Comparison of ENCODE assay signal across 3 cellular contexts in genomic region chr7:7972927-7973594, GRCh38.
TF ChIP-seq lines count a peak whose summit lies in the region.

No MANE protein-coding gene starts in this region.

TF ChIP-seq in SK-N-SH, 30 proteins besides CTCF, POLR2A, EP300 and RAD21 (continued from another document and continues in another):
- TF ChIP-seq REST (IDR thresholded peaks at IDR 0.05; ENCODE audit: low read depth, low read length) (no peak), TAF1 (IDR thresholded peaks at IDR 0.05; ENCODE audit: borderline replicate concordance, low read depth, low read length) (no peak), MXI1 (IDR thresholded peaks at IDR 0.05; ENCODE audit: low read depth, low read length) (no peak), ZBTB33 (IDR thresholded peaks at IDR 0.05; ENCODE audit: borderline replicate concordance, low read depth) (no peak), TCF12 (IDR thresholded peaks at IDR 0.05) (no peak), EZH2phosphoT487 (IDR thresholded peaks at IDR 0.05; ENCODE audit: borderline replicate concordance, low read depth) (no peak), PBX3 (IDR thresholded peaks at IDR 0.05) (no peak), IRF3 (IDR thresholded peaks at IDR 0.05; ENCODE audit: low read depth, low read length) (no peak), TEAD4 (IDR thresholded peaks at IDR 0.05; ENCODE audit: borderline replicate concordance, insufficient read depth) (no peak)

TF ChIP-seq in SK-N-SH treated with all-trans-retinoic acid at 6 μM for 48 hours, 23 proteins besides CTCF, POLR2A, EP300 and RAD21 (continued from another document):
- TF ChIP-seq CSRNP3 (CRISPR knock-in tag; IDR thresholded peaks at IDR 0.05): no peak

TF ChIP-seq in GM12878, 131 proteins besides CTCF, POLR2A, EP300 and RAD21 (continued from another document):
- peak; percentile 92 for TF ChIP-seq PKNOX1 (IDR thresholded peaks at IDR 0.05)
- no peak for TF ChIP-seq SRF (IDR thresholded peaks at IDR 0.05; ENCODE audit: low read depth in 2 of 2, low read length in 2 of 2)
- TF ChIP-seq E2F4 (IDR thresholded peaks at IDR 0.05; ENCODE audit: low read depth, low read length): no peak
- TF ChIP-seq EGR1 (IDR thresholded peaks at IDR 0.05; ENCODE audit: borderline replicate concordance in 1 of 2, low read depth in 2 of 2, low read length in 2 of 2): no peak
- no peak for TF ChIP-seq SMAD1 (IDR thresholded peaks at IDR 0.05; ENCODE audit: low read depth, partially characterized antibody)
- TF ChIP-seq BCL11A (IDR thresholded peaks at IDR 0.05; ENCODE audit: low read depth, low read length): no peak
- TF ChIP-seq POU2F2 (IDR thresholded peaks at IDR 0.05; ENCODE audit: borderline replicate concordance, low read depth, low read length): peak; percentile 58; the same call in 1 of the 3 replicates
- no peak for TF ChIP-seq RUNX3 (IDR thresholded peaks at IDR 0.05; ENCODE audit: low read length)
- peak; percentile 35 for TF ChIP-seq JUNB (IDR thresholded peaks at IDR 0.05)
- no peak for TF ChIP-seq CHD4 (IDR thresholded peaks at IDR 0.05)
- TF ChIP-seq ZBTB40 (IDR thresholded peaks at IDR 0.05; ENCODE audit: borderline replicate concordance): peak; percentile 60; the same call in 1 of the 2 replicates
- no peak for TF ChIP-seq SIN3A (IDR thresholded peaks at IDR 0.05; ENCODE audit: low read depth, low read length)
- no peak for TF ChIP-seq RB1 (IDR thresholded peaks at IDR 0.05; ENCODE audit: borderline replicate concordance)
- TF ChIP-seq BRCA1 (IDR thresholded peaks at IDR 0.05; ENCODE audit: low read depth, low read length): no peak
- no peak for TF ChIP-seq YBX1 (IDR thresholded peaks at IDR 0.05)
- 0 out of 2 replicates have a peak, but pooled peaks have one; percentile 26 for TF ChIP-seq NKRF (conservative IDR thresholded peaks at IDR 0.05)
- no peak for TF ChIP-seq ZBTB11 (CRISPR knock-in tag; IDR thresholded peaks at IDR 0.05)
- TF ChIP-seq PBX3 (IDR thresholded peaks at IDR 0.05; ENCODE audit: insufficient replicate concordance, low read depth, low read length): peak; percentile 48
- TF ChIP-seq GATAD2B (conservative IDR thresholded peaks at IDR 0.05; ENCODE audit: low read depth): no peak
- TF ChIP-seq NR2C2 (IDR thresholded peaks at IDR 0.05; ENCODE audit: borderline replicate concordance, control insufficient read depth, insufficient read length, low read depth): no peak
- TF ChIP-seq ELK1 (IDR thresholded peaks at IDR 0.05; ENCODE audit: low read depth, low read length): no peak
